In the genomic region with DNA sequence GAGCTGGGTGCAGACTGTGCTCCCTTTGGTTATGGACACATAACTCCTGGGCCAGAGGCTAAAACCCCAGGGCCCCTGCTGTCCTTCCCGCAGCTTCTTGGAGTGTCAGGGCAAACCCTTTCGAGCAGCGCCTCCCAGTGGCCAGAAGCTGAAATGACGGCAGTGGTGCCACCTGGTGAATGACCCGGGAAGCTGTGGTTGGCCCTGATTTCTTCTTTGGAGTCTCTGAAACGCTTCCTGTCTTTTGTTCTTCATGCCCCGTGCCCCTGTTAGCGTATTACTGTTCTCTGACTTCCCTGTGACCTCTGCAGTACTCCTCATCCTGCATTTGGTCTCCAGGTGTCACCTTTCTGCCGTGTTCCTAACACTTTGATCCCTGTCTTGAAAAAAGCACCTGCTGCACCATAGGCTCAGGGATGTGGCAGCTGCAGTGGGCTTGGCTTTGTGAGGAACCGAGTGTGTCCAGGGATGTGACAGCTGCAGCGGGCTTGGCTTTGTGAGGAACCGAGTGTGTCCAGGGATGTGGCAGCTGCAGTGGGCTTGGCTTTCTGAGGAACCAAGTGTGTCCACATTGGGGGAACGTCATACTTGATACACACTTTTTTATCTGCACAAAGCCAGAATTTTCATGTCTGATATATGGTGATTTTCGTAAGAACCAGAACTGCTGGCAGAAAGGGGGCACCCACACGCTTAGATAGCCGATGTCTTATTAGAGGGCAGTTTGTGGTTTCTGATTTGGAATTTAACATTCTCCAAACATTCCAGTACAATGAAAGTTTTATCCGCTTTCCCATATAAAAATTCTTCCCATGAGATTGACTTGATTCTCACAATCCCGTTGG, we compare ENCODE assay signal across 7 cellular contexts.
DNase-seq lines count a peak whose midpoint lies in the region; ATAC-seq, FAIRE-seq and TF ChIP-seq lines count a peak whose summit lies in the region.
"Not testable (repeated sequence)": the region's sequence is repeated elsewhere in the genome, so short reads cannot be mapped to it uniquely, and the experiment has no call there.

No MANE protein-coding gene starts in this region.

- TF ChIP-seq RAD21 in H1 (IDR thresholded peaks at IDR 0.05 in 1 of 2, conservative IDR thresholded peaks at IDR 0.05 in 1 of 2; ENCODE audit: low read depth in 2 of 2, low read length in 2 of 2) = peak; percentile 58 to 59
- peak; percentile 33; the same call in 1 of the 2 replicates for TF ChIP-seq RAD21 in HepG2 (CRISPR knock-in tag; IDR thresholded peaks at IDR 0.05)

- H3K4me2 ChIP-seq in H1 (ENCODE audit: insufficient read depth in 1 of 2, low read depth in 2 of 2, low read length in 2 of 2); HepG2 (ENCODE audit: low read depth, low read length): not testable (repeated sequence)

- peaks cover 0 to 13% (median 12%) of the 10 kb centered on the region in 3 donors for H3K4me1 Mint-ChIP-seq in T-cell

- peaks cover 13% of the 10 kb centered on the region for H3K36me3 Mint-ChIP-seq in T-cell

- H3K9me3 ChIP-seq in H1 (ENCODE audit: insufficient read depth in 2 of 2, low read depth in 1 of 2, low read length in 1 of 2); HepG2 (ENCODE audit: low read length); sigmoid colon: not testable (repeated sequence)

- not testable (repeated sequence) for TF ChIP-seq EP300 in H1 (IDR thresholded peaks at IDR 0.05; ENCODE audit: borderline replicate concordance in 1 of 2, low read depth in 2 of 2, low read length in 2 of 2); HepG2 (IDR thresholded peaks at IDR 0.05; ENCODE audit: low read depth in 2 of 2, low read length in 2 of 2); HepG2 (CRISPR knock-in tag; IDR thresholded peaks at IDR 0.05; ENCODE audit: borderline replicate concordance); sigmoid colon (IDR thresholded peaks at IDR 0.05)

- peak; percentile 38 to 84 (median 67) for TF ChIP-seq CTCF in H1 (IDR thresholded peaks at IDR 0.05; ENCODE audit: control extremely low read depth in 1 of 3, insufficient read depth in 1 of 3, low read depth in 1 of 3, low read length in 3 of 3)
- TF ChIP-seq CTCF in HepG2 (CRISPR knock-in tag; IDR thresholded peaks at IDR 0.05) = peak; percentile 71
- TF ChIP-seq CTCF in sigmoid colon (IDR thresholded peaks at IDR 0.05) = peak; percentile 65 to 85 (median 71)

- H3K23ac ChIP-seq in H1 (ENCODE audit: insufficient read length) = not testable (repeated sequence)

- not testable (repeated sequence) for H3K23me2 ChIP-seq in H1 (ENCODE audit: low read depth, low read length)

- in situ Hi-C loops in HepG2 (cut with HindIII; ENCODE audit: extremely low pct_ligation_motif_present, low pct_unique_long_range_greater_than_20kb) = loop anchor here (10.0 kb wide), 1 partner anchor 128 kb away; no protein-coding TSS in a partner anchor

- H2BK12ac ChIP-seq in H1 (ENCODE audit: low read depth, low read length) = not testable (repeated sequence)

- H3K4me1 ChIP-seq in H1 (replicated peaks in 1 of 4; ENCODE audit: control insufficient read depth in 3 of 4, insufficient read depth in 4 of 4, low read length in 3 of 4); HepG2 (ENCODE audit: insufficient read depth, low read length); sigmoid colon: not testable (repeated sequence)

- not testable (repeated sequence) for H3K4me3 ChIP-seq in H1 (ENCODE audit: extremely low read depth in 1 of 4, insufficient read depth in 2 of 4, low read depth in 3 of 4, low read length in 4 of 4); HepG2 (replicated peaks in 1 of 3; ENCODE audit: insufficient read depth in 1 of 3, low read depth in 2 of 3, low read length in 3 of 3); sigmoid colon

- TSS peak; percentile 17 for BruUV-seq in HepG2 (replicated peaks; lab: Mats Ljungman, UMichigan)

- not testable (repeated sequence) for H3K27me3 ChIP-seq in H1 (replicated peaks in 1 of 4; ENCODE audit: control insufficient read depth in 3 of 4, extremely low read depth in 1 of 4, insufficient read depth in 3 of 4, low read length in 3 of 4); HepG2 (ENCODE audit: control insufficient read depth in 1 of 2, insufficient read depth in 2 of 2, low read length in 2 of 2); sigmoid colon

- H3K4ac ChIP-seq in H1 (replicated peaks; ENCODE audit: insufficient read length, low read depth, low read length) = not testable (repeated sequence)

- not testable (repeated sequence) for H2BK15ac ChIP-seq in H1 (ENCODE audit: low read length)

- not testable (repeated sequence) for H2BK20ac ChIP-seq in H1 (ENCODE audit: low read length)

- CTCF ChIA-PET in T-cell (lab: Charles Lee) = interaction anchor here in 1 of 2 donors (0.6 to 1.0 kb wide), 2 partner anchors 8 to 230 kb away, joined by 3 to 4 read pairs; no protein-coding TSS in a partner anchor
- CTCF ChIA-PET in H1 (lab: Charles Lee; ENCODE audit: partially characterized antibody) = interaction anchor here (0.7 to 3.5 kb wide), 14 partner anchors 27 to 231 kb away, joined by 3 to 14 read pairs (median 4); no protein-coding TSS in a partner anchor
- CTCF ChIA-PET in HepG2 (lab: Yijun Ruan, JAX; ENCODE audit: low intra/inter-chr PET ratio, low total read pairs) = interaction anchor here (1.7 to 2.2 kb wide), 2 partner anchors 129 to 164 kb away, joined by 7 to 10 read pairs; no protein-coding TSS in a partner anchor

- not testable (repeated sequence) for H2BK120ac ChIP-seq in H1 (replicated peaks; ENCODE audit: low read depth, low read length)

- H3K36me3 ChIP-seq in H1 (ENCODE audit: control insufficient read depth in 2 of 4, insufficient read depth in 4 of 4, low read length in 3 of 4); HepG2 (replicated peaks in 1 of 2; ENCODE audit: control insufficient read depth in 1 of 2, insufficient read depth in 2 of 2, low read length in 2 of 2): not testable (repeated sequence)
- peaks cover 0 to 28% (median 2%) of the 10 kb centered on the region in 4 donors for H3K36me3 ChIP-seq in sigmoid colon

- H3K9me3 Mint-ChIP-seq in T-cell = not testable (repeated sequence)

- H2AK5ac ChIP-seq in H1 (ENCODE audit: low read depth, low read length) = not testable (repeated sequence)

- H3K9ac ChIP-seq in H1 (replicated peaks in 1 of 4; ENCODE audit: extremely low read depth in 1 of 4, low read depth in 3 of 4, low read length in 3 of 4); HepG2 (ENCODE audit: insufficient read depth, low read depth, low read length): not testable (repeated sequence)

- not testable (repeated sequence) for H2AFZ ChIP-seq in H1 (ENCODE audit: low read length); HepG2 (ENCODE audit: low read length)

- H3K79me1 ChIP-seq in H1 (ENCODE audit: low read depth, low read length) = not testable (repeated sequence)

- not testable (repeated sequence) for ATAC-seq in T-cell (replicated peaks in 1 of 4); HepG2

- not testable (repeated sequence) for H3K4me3 Mint-ChIP-seq in T-cell

- not testable (repeated sequence) for H3K18ac ChIP-seq in H1 (ENCODE audit: extremely low read depth, low read length)

- not testable (repeated sequence) for H3K79me2 ChIP-seq in H1 (ENCODE audit: control insufficient read depth in 1 of 2, insufficient read depth in 2 of 2, low read length in 2 of 2); HepG2 (ENCODE audit: insufficient read depth, low read length)

- 60% methylated on average over 17 of the region's 18 CpGs; no CpG with 5 or more reads in 1 of the 2 experiments for WGBS in H1 (ENCODE audit: extremely low coverage in 1 of 2, insufficient coverage in 1 of 2, insufficient read length in 1 of 2, insufficient replicate concordance in 2 of 2, low coverage in 1 of 2, low lambda C conversion rate in 2 of 2, missing lambda C conversion rate in 1 of 2), 2 experiments
- 56% methylated on average over 16 of the region's 18 CpGs for WGBS in HepG2 (ENCODE audit: low lambda C conversion rate)
- WGBS in sigmoid colon, 2 donors = 41 to 51% methylated on average over 18 of the region's 18 CpGs

- not testable (repeated sequence) for H4K8ac ChIP-seq in H1 (ENCODE audit: extremely low read depth, insufficient read depth, low read length)

- not testable (repeated sequence) for TF ChIP-seq POLR2A in H1 (IDR thresholded peaks at IDR 0.05; ENCODE audit: control extremely low read depth in 1 of 2, low read depth in 2 of 2, low read length in 2 of 2); HepG2 (IDR thresholded peaks at IDR 0.05; ENCODE audit: insufficient read depth in 1 of 2, low read depth in 2 of 2, low read length in 2 of 2); sigmoid colon (IDR thresholded peaks at IDR 0.05)

- H4K91ac ChIP-seq in H1 (replicated peaks; ENCODE audit: insufficient read length, low read length) = not testable (repeated sequence)

- H3K14ac ChIP-seq in H1 (ENCODE audit: insufficient read length) = not testable (repeated sequence)

- H3K56ac ChIP-seq in H1 (replicated peaks; ENCODE audit: insufficient read length, low read depth, low read length) = not testable (repeated sequence)

- not testable (repeated sequence) for H3K27ac Mint-ChIP-seq in T-cell

- not testable (repeated sequence) for FAIRE-seq in H1 (lab: Jason Lieb, UNC); HepG2 (lab: Jason Lieb, UNC)

- intact Hi-C loops in HepG2 (cut with micrococcal nuclease; ENCODE audit: unreplicated experiment) = loop anchor here (10.0 kb wide), 1 partner anchor 228 kb away; no protein-coding TSS in a partner anchor
- intact Hi-C loops in sigmoid colon (cut with DNase I) = not testable (repeated sequence)

- DNase-seq in ELF-1 (ENCODE audit: low read depth, low spot score) = peak; percentile 91
- peak; percentile 53 for DNase-seq in MV-4-11 (lab: John Stamatoyannopoulos, UW)
- DNase-seq in T-cell = peak in 26 of 34 experiments; percentile 1 to 44 (median 17)
- peak; percentile 17 for DNase-seq in activated effector memory CD4-positive, alpha-beta T cell treated with Interleukin-2 at 50 U/mL for 16 hours
- peak in 1 of 2 experiments; percentile 89 for DNase-seq in H1 (ENCODE audit: low read depth in 1 of 2, low spot score in 2 of 2)
- not testable (repeated sequence) for DNase-seq in HepG2 (ENCODE audit: low spot score); sigmoid colon

- not testable (repeated sequence) for H4K5ac ChIP-seq in H1 (ENCODE audit: insufficient read length, low read depth, low read length)

- POLR2A ChIA-PET in T-cell (lab: Charles Lee); H1 (lab: Charles Lee; ENCODE audit: partially characterized antibody); HepG2 (lab: Yijun Ruan, JAX): not testable (repeated sequence)

- H3K27ac ChIP-seq in H1 (ENCODE audit: low read depth, low read length); HepG2 (ENCODE audit: extremely low read length, insufficient read depth, low read length); sigmoid colon: not testable (repeated sequence)

- not testable (repeated sequence) for H3K27me3 Mint-ChIP-seq in T-cell

- not testable (repeated sequence) for H4K20me1 ChIP-seq in H1 (replicated peaks in 1 of 2; ENCODE audit: control insufficient read depth in 1 of 2, insufficient read depth in 2 of 2, low read length in 2 of 2); HepG2 (ENCODE audit: insufficient read depth, low read length)

- H2BK5ac ChIP-seq in H1 (ENCODE audit: low read depth, low read length) = not testable (repeated sequence)
